In the genomic region with DNA sequence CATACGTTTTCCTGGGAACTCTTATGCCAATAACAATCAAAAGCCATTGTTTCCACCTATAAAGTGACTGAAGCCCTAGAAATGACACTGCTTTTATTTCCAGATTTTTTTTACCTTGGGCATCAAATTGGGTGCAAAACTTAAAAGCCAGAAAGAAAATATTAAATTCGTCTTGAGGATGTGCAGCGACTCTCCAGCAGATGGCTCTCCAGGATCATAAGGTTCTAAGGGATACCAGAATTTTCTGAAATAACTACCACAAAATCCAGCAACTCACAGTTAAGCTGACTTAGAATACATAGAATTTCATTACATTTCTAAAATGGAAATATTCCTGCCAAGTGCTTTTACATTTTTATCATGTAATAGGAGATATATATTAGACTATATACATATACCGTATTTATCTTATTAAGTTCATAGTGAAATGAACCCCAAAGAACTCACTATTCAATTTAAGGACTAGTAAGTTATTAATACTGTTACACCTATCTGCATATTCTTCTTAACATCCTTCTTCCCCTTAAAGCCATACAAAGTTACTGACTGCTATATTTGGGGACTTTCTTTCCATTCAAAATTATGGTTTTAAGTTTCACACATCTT, we compare ENCODE assay signal across 1 cellular context.
TF ChIP-seq lines count a peak whose summit lies in the region.

No MANE protein-coding gene starts in this region.

TF ChIP-seq in GM23338, 12 proteins besides CTCF, POLR2A, EP300 and RAD21 (continued from another document):
- TF ChIP-seq, protein P1, sequence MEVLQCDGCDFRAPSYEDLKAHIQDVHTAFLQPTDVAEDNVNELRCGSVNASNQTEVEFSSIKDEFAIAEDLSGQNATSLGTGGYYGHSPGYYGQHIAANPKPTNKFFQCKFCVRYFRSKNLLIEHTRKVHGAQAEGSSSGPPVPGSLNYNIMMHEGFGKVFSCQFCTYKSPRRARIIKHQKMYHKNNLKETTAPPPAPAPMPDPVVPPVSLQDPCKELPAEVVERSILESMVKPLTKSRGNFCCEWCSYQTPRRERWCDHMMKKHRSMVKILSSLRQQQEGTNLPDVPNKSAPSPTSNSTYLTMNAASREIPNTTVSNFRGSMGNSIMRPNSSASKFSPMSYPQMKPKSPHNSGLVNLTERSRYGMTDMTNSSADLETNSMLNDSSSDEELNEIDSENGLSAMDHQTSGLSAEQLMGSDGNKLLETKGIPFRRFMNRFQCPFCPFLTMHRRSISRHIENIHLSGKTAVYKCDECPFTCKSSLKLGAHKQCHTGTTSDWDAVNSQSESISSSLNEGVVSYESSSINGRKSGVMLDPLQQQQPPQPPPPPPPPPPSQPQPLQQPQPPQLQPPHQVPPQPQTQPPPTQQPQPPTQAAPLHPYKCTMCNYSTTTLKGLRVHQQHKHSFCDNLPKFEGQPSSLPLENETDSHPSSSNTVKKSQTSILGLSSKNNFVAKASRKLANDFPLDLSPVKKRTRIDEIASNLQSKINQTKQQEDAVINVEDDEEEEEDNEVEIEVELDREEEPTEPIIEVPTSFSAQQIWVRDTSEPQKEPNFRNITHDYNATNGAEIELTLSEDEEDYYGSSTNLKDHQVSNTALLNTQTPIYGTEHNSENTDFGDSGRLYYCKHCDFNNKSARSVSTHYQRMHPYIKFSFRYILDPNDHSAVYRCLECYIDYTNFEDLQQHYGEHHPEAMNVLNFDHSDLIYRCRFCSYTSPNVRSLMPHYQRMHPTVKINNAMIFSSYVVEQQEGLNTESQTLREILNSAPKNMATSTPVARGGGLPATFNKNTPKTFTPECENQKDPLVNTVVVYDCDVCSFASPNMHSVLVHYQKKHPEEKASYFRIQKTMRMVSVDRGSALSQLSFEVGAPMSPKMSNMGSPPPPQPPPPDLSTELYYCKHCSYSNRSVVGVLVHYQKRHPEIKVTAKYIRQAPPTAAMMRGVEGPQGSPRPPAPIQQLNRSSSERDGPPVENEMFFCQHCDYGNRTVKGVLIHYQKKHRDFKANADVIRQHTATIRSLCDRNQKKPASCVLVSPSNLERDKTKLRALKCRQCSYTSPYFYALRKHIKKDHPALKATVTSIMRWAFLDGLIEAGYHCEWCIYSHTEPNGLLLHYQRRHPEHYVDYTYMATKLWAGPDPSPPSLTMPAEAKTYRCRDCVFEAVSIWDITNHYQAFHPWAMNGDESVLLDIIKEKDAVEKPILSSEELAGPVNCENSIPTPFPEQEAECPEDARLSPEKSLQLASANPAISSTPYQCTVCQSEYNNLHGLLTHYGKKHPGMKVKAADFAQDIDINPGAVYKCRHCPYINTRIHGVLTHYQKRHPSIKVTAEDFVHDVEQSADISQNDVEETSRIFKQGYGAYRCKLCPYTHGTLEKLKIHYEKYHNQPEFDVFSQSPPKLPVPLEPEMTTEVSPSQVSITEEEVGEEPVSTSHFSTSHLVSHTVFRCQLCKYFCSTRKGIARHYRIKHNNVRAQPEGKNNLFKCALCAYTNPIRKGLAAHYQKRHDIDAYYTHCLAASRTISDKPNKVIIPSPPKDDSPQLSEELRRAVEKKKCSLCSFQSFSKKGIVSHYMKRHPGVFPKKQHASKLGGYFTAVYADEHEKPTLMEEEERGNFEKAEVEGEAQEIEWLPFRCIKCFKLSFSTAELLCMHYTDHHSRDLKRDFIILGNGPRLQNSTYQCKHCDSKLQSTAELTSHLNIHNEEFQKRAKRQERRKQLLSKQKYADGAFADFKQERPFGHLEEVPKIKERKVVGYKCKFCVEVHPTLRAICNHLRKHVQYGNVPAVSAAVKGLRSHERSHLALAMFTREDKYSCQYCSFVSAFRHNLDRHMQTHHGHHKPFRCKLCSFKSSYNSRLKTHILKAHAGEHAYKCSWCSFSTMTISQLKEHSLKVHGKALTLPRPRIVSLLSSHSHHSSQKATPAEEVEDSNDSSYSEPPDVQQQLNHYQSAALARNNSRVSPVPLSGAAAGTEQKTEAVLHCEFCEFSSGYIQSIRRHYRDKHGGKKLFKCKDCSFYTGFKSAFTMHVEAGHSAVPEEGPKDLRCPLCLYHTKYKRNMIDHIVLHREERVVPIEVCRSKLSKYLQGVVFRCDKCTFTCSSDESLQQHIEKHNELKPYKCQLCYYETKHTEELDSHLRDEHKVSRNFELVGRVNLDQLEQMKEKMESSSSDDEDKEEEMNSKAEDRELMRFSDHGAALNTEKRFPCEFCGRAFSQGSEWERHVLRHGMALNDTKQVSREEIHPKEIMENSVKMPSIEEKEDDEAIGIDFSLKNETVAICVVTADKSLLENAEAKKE (CRISPR knock-in tag; IDR thresholded peaks at IDR 0.05) = no peak
- TF ChIP-seq CREB1 (CRISPR knock-in tag; IDR thresholded peaks at IDR 0.05; ENCODE audit: low read depth) (no peak), POLR2AphosphoS5 (IDR thresholded peaks at IDR 0.05; ENCODE audit: low read depth) (no peak), JUNB (IDR thresholded peaks at IDR 0.05; ENCODE audit: unreplicated experiment) (no peak), ZNF114 (CRISPR knock-in tag; IDR thresholded peaks at IDR 0.05) (no peak), STAT1 (IDR thresholded peaks at IDR 0.05; ENCODE audit: unreplicated experiment) (no peak), EZH2 (IDR thresholded peaks at IDR 0.05; ENCODE audit: low read depth, unreplicated experiment) (no peak)
- TF ChIP-seq, protein P2, sequence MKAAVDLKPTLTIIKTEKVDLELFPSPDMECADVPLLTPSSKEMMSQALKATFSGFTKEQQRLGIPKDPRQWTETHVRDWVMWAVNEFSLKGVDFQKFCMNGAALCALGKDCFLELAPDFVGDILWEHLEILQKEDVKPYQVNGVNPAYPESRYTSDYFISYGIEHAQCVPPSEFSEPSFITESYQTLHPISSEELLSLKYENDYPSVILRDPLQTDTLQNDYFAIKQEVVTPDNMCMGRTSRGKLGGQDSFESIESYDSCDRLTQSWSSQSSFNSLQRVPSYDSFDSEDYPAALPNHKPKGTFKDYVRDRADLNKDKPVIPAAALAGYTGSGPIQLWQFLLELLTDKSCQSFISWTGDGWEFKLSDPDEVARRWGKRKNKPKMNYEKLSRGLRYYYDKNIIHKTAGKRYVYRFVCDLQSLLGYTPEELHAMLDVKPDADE (IDR thresholded peaks at IDR 0.05) = no peak
TF ChIP-seq in GM23338: peak in this region for 0.
